1 cellular context compared by ENCODE assay signal in genomic region chr11:8728566-8728965, GRCh38.
TF ChIP-seq lines count a peak whose summit lies in the region.

No MANE protein-coding gene starts in this region.

TF ChIP-seq in SK-N-SH, 30 proteins besides CTCF, POLR2A, EP300 and RAD21:
- TF ChIP-seq SMC3 (IDR thresholded peaks at IDR 0.05; ENCODE audit: low read depth, low read length) (no peak), MEF2A (IDR thresholded peaks at IDR 0.05; ENCODE audit: borderline replicate concordance, low read depth) (peak; percentile 41; the same call in 1 of the 2 replicates), USF1 (IDR thresholded peaks at IDR 0.05; ENCODE audit: borderline replicate concordance, low read depth) (no peak), TEAD4 (IDR thresholded peaks at IDR 0.05; ENCODE audit: borderline replicate concordance, insufficient read depth) (0 out of 2 replicates have a peak, but pooled peaks have one; percentile 30), FOSL2 (IDR thresholded peaks at IDR 0.05; ENCODE audit: borderline replicate concordance, low read depth) (peak; percentile 73; the same call in 1 of the 2 replicates), TCF12 (IDR thresholded peaks at IDR 0.05) (peak; percentile 82), EZH2phosphoT487 (IDR thresholded peaks at IDR 0.05; ENCODE audit: borderline replicate concordance, low read depth) (no peak), ELF1 (IDR thresholded peaks at IDR 0.05) (no peak), PBX3 (IDR thresholded peaks at IDR 0.05) (peak; percentile 89), IRF3 (IDR thresholded peaks at IDR 0.05; ENCODE audit: low read depth, low read length) (no peak), JUND (IDR thresholded peaks at IDR 0.05) (peak; percentile 77), GABPA (IDR thresholded peaks at IDR 0.05; ENCODE audit: low read depth) (no peak), MAX (IDR thresholded peaks at IDR 0.05; ENCODE audit: low read depth) (peak; percentile 52; the same call in 1 of the 2 replicates), NRF1 (IDR thresholded peaks at IDR 0.05; ENCODE audit: low read depth, low read length) (no peak), NFIC (IDR thresholded peaks at IDR 0.05; ENCODE audit: borderline replicate concordance) (peak; percentile 71), REST (IDR thresholded peaks at IDR 0.05; ENCODE audit: low read depth, low read length) (no peak), SIN3A (IDR thresholded peaks at IDR 0.05; ENCODE audit: borderline replicate concordance, low read depth, low read length) (peak; percentile 34; the same call in 1 of the 2 replicates), ZBTB33 (IDR thresholded peaks at IDR 0.05; ENCODE audit: borderline replicate concordance, low read depth) (no peak), RCOR1 (IDR thresholded peaks at IDR 0.05; ENCODE audit: low read length) (no peak), USF2 (IDR thresholded peaks at IDR 0.05; ENCODE audit: borderline replicate concordance, low read depth, low read length) (no peak), GATA2 (CRISPR knock-in tag; IDR thresholded peaks at IDR 0.05) (no peak), TAF1 (IDR thresholded peaks at IDR 0.05; ENCODE audit: borderline replicate concordance, low read depth, low read length) (no peak), POLR2AphosphoS5 (IDR thresholded peaks at IDR 0.05; ENCODE audit: low read depth, low read length) (no peak), FOXJ3 (CRISPR knock-in tag; IDR thresholded peaks at IDR 0.05) (no peak), RFX5 (IDR thresholded peaks at IDR 0.05; ENCODE audit: low read length) (no peak), CHD2 (IDR thresholded peaks at IDR 0.05; ENCODE audit: low read length, partially characterized antibody) (no peak), RXRA (IDR thresholded peaks at IDR 0.05; ENCODE audit: borderline replicate concordance, low read depth) (peak; percentile 79), FOXM1 (IDR thresholded peaks at IDR 0.05; ENCODE audit: low read depth) (no peak), MXI1 (IDR thresholded peaks at IDR 0.05; ENCODE audit: low read depth, low read length) (no peak), YY1 (IDR thresholded peaks at IDR 0.05; ENCODE audit: low read depth) (no peak)
